ENCODE assay signal across 8 cellular contexts in the genomic region with DNA sequence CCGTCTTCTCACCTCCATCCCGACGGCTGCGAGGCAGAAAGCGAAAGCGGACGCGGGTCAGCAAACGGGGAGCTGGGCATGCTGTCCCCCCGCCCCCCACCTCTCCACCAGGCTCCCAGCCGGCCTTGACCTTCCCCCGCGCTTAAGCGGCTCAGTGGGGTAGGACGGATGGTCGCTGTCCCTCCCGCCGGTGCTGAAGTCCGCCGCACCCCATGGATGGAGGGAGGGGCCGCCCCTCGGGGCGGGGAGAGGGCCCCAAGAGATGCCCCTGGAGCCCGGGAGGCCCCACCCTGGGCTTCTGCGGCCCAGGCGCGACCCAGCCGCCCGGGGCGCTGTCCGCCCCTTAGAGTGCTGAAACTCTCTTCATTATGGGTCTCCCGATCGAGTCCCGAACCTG. TPM values are rescaled to one million over a fixed set of nuclear protein-coding genes. Genes with fewer than 3 reads are reported as not detected.
A peak's percentile ranks its signal among the peaks of the same experiment; 100 is the strongest.
DNase-seq lines count a peak whose midpoint lies in the region; ATAC-seq and TF ChIP-seq lines count a peak whose summit lies in the region.

A gene (minus strand): TSS at position 48 of the 397 bp plus-strand sequence. CDS start 188 bp downstream, outside the sequence.

- DNase-seq in HAP-1 (ENCODE audit: low spot score in 2 of 2) (peak; percentile 36 to 86), choroid plexus epithelial cell (ENCODE audit: low read depth) (peak; percentile 45), left colon (peak; percentile 57 to 58), NCI-H345 (lab: John Stamatoyannopoulos, UW) (no peak)
- DNase-seq in activated CD4-positive, CD25-positive, alpha-beta regulatory T cell (lab: John Stamatoyannopoulos, UW), result peak in 3 of 4 experiments; percentile 5 to 12 (median 8)
- peak; percentile 3 to 25 for DNase-seq in stimulated activated CD4-positive, alpha-beta T cell treated with anti-CD3 and anti-CD28 coated beads, Interleukin-4, amount 100 ng/mL, for 4 hours

- H3K4me1 ChIP-seq in HAP-1, result no peaks in the 10 kb centered on the region

- in situ Hi-C loops in HAP-1 (cut with MboI; ENCODE audit: low sequenced_read_pairs), result loop anchor here (5.0 kb wide), 1 partner anchor 150 kb away; no protein-coding TSS in a partner anchor

- H3K4me3 ChIP-seq in HAP-1, result no peak within 1 kb of the TSS
- no peak within 1 kb of the TSS for H3K4me3 ChIP-seq in choroid plexus epithelial cell (ENCODE audit: low read depth, low read length)

- no peaks in the 10 kb centered on the region for H3K36me3 ChIP-seq in HAP-1 (replicated peaks)

- peaks cover 12% of the 10 kb centered on the region for H3K27me3 ChIP-seq in HAP-1 (ENCODE audit: low read depth)

- intact Hi-C loops in left colon (cut with DNase I, micrococcal nuclease), result loop anchor here (10.0 kb wide), 1 partner anchor 148 kb away; no protein-coding TSS in a partner anchor

- no peak for TF ChIP-seq CTCF in choroid plexus epithelial cell (conservative IDR thresholded peaks at IDR 0.05; ENCODE audit: low read depth, low read length)

- H3K9me3 ChIP-seq in HAP-1, result no peaks in the 10 kb centered on the region

- ATAC-seq in left colon (peak; percentile 62), HG03432 (IDR thresholded peaks at IDR 0.05; ENCODE audit: unreplicated experiment) (no peak), HG02759 (IDR thresholded peaks at IDR 0.05; ENCODE audit: unreplicated experiment) (no peak)

RNA-seq across cellular contexts. Expression of the gene that starts here (rescaled TPM):
- total RNA-seq in left colon, result 1 to 10 TPM in 1 of 2 donors, under 1 TPM in 1; 0.24 to 2.0 TPM
